14 cellular contexts compared by ENCODE assay signal in the genomic region with DNA sequence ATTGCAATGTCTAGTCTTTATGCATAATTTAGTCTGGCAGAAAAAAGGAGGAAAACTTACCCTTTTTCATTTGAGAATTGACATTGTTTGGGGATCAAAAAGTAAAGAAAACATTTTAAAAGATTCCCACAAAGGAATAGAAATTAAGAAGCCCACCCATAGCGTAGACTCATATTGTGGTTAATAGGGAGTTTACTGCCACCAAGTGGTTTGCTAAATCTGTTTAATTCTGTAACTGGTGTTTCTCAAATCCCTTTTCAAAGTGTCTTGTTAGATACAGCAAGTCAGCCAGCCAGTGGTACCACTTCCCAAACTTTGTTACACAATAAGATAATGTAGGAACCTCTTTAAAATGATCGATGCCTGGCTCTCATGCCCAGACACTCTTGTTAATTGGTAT.
DNase-seq lines count a peak whose midpoint lies in the region; ATAC-seq and TF ChIP-seq lines count a peak whose summit lies in the region.
"Had no signal": no experiment of that assay in that cellular context is flagged by ENCODE, and none has a peak within 500 bp of the region (broad histone marks: within the 10 kb centered on the region; RNA-seq: fewer than 3 reads in every experiment).

No MANE protein-coding gene starts in this region.

- 39 to 50% methylated on average over 2 of the region's 2 CpGs for WGBS in heart right ventricle, 2 donors
- 32% methylated on average over 2 of the region's 2 CpGs for WGBS in right cardiac atrium

- H3K27ac ChIP-seq in heart right ventricle = no peak overlapping the region
- H3K27ac ChIP-seq in right cardiac atrium (ENCODE audit: low read length) = no peak overlapping the region
- H3K27ac ChIP-seq: brain microvascular endothelial cell, Peyer's patch, spleen had no signal

- no peaks in the 10 kb centered on the region for H3K27me3 ChIP-seq in heart right ventricle
- H3K27me3 ChIP-seq in right cardiac atrium (ENCODE audit: control insufficient read depth, insufficient read depth) = no peaks in the 10 kb centered on the region
- H3K27me3 ChIP-seq: brain microvascular endothelial cell, Peyer's patch, spleen had no signal

- peaks cover 14% of the 10 kb centered on the region for H3K4me1 Mint-ChIP-seq in nephron progenitor cell
- H3K4me1 Mint-ChIP-seq: CD4-positive, CD25-positive, alpha-beta regulatory T cell had no signal

- no peak overlapping the region for H3K4me3 ChIP-seq in heart right ventricle
- H3K4me3 ChIP-seq in right cardiac atrium (ENCODE audit: low read length) = no peak overlapping the region
- H3K4me3 ChIP-seq: Peyer's patch, spleen had no signal

- ATAC-seq in heart right ventricle (peak in 1 of 8 donors; percentile 47), right cardiac atrium (no peak), HG02571 (IDR thresholded peaks at IDR 0.05; ENCODE audit: unreplicated experiment) (no peak)
- ATAC-seq: activated CD8-positive, alpha-beta T cell treated with anti-CD3 and anti-CD28 coated beads, Interleukin-2, amount 10 ng/mL, durations not matched to agents 7 days and 5 days had no signal

- no peaks in the 10 kb centered on the region for H3K36me3 Mint-ChIP-seq in nephron progenitor cell (ENCODE audit: low read depth)
- H3K36me3 Mint-ChIP-seq: CD4-positive, CD25-positive, alpha-beta regulatory T cell had no signal

- H3K4me1 ChIP-seq in heart right ventricle = peaks cover 0 to 8% (median 0%) of the 10 kb centered on the region in 9 donors
- no peaks in the 10 kb centered on the region for H3K4me1 ChIP-seq in right cardiac atrium (ENCODE audit: control insufficient read depth, insufficient read depth, low read length)
- H3K4me1 ChIP-seq: Peyer's patch, spleen had no signal

- H3K9me3 Mint-ChIP-seq in nephron progenitor cell = no peaks in the 10 kb centered on the region
- H3K9me3 Mint-ChIP-seq: stimulated activated naive CD8-positive, alpha-beta T cell treated with anti-CD3 and anti-CD28 coated beads, Interleukin-15, Interleukin-2, amounts not matched to agents 100 ng/mL and 50 ng/mL, for 24 hours had no signal

- DNase-seq in heart right ventricle (no peak), right cardiac atrium (no peak), SK-N-DZ (ENCODE audit: low spot score) (peak; percentile 62), iPS-NIHi7 (ENCODE audit: extremely low spot score) (peak; percentile 20), nephron progenitor cell (no peak), occipital lobe (lab: John Stamatoyannopoulos, UW) (no peak), globus pallidus (ENCODE audit: low spot score) (no peak)
- DNase-seq: activated CD8-positive, alpha-beta T cell treated with anti-CD3 and anti-CD28 coated beads, Interleukin-2, amount 10 ng/mL, durations not matched to agents 7 days and 5 days; brain microvascular endothelial cell; CD4-positive, CD25-positive, alpha-beta regulatory T cell; Peyer's patch; spleen had no signal

- H3K9me3 ChIP-seq in heart right ventricle (no peaks in the 10 kb centered on the region), right cardiac atrium (ENCODE audit: control insufficient read depth, low read length) (no peaks in the 10 kb centered on the region)
- H3K9me3 ChIP-seq: Peyer's patch had no signal

- H3K27me3 Mint-ChIP-seq in nephron progenitor cell (ENCODE audit: low read depth, poor library complexity) = peaks cover 3% of the 10 kb centered on the region
- H3K27me3 Mint-ChIP-seq: stimulated activated naive CD8-positive, alpha-beta T cell treated with anti-CD3 and anti-CD28 coated beads, Interleukin-15, Interleukin-2, amounts not matched to agents 100 ng/mL and 50 ng/mL, for 24 hours had no signal

- H3K27ac Mint-ChIP-seq in nephron progenitor cell = no peak overlapping the region
- H3K27ac Mint-ChIP-seq: activated CD8-positive, alpha-beta T cell treated with anti-CD3 and anti-CD28 coated beads, Interleukin-2, amount 10 ng/mL, durations not matched to agents 7 days and 5 days; CD4-positive, CD25-positive, alpha-beta regulatory T cell; stimulated activated naive CD8-positive, alpha-beta T cell treated with anti-CD3 and anti-CD28 coated beads, Interleukin-15, Interleukin-2, amounts not matched to agents 100 ng/mL and 50 ng/mL, for 24 hours had no signal

- intact Hi-C loops in heart right ventricle (cut with DNase I) (loop anchor here in 3 of 10 donors (10.0 kb wide), 2 partner anchors 991 to 1001 kb away; no protein-coding TSS in a partner anchor), right cardiac atrium (cut with DNase I) (loop anchor here in 1 of 4 donors (10.0 kb wide), 1 partner anchor 211 kb away; no protein-coding TSS in a partner anchor)

- no peak overlapping the region for H3K4me3 Mint-ChIP-seq in nephron progenitor cell
- H3K4me3 Mint-ChIP-seq: activated CD8-positive, alpha-beta T cell treated with anti-CD3 and anti-CD28 coated beads, Interleukin-2, amount 10 ng/mL, durations not matched to agents 7 days and 5 days; CD4-positive, CD25-positive, alpha-beta regulatory T cell; stimulated activated naive CD8-positive, alpha-beta T cell treated with anti-CD3 and anti-CD28 coated beads, Interleukin-15, Interleukin-2, amounts not matched to agents 100 ng/mL and 50 ng/mL, for 24 hours had no signal

- TF ChIP-seq CTCF in heart right ventricle (IDR thresholded peaks at IDR 0.05) (peak in 8 of 9 donors; percentile 14 to 57 (median 35)), nephron progenitor cell (IDR thresholded peaks at IDR 0.05) (no peak)

- H3K36me3 ChIP-seq in heart right ventricle = no peaks in the 10 kb centered on the region
- H3K36me3 ChIP-seq: brain microvascular endothelial cell, Peyer's patch, spleen had no signal

Comparison
In these comparisons a context has a peak if more than half of its experiments do, and no peak if none do; other contexts are left out.
1. DNase-seq: peak in SK-N-DZ (single experiment) and iPS-NIHi7 (single experiment); none in heart right ventricle (0 of 2), right cardiac atrium (0 of 3), nephron progenitor cell (single experiment), occipital lobe (single experiment) and globus pallidus (single experiment).